ENCODE assay signal across 16 cellular contexts in the genomic region with DNA sequence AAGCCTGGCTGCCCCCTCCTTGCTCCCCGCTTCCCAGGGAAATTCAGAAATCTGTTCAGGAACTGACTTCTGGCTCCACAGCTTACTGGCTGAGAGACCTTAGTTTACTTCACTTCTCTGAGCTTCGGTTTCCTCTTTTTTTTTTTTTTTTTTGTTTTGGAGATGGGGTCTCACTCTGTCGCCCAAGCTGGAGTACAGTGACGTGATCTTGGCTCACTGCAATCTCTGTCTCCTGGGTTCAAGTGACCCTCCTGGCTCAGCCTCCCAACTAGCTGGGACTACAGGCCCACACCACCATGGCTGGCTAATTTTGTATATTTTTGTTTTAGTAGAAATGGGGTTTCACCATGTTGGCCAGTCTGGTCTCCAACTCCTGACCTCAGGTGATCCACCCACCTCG. TPM values are rescaled to one million over a fixed set of nuclear protein-coding genes. Genes with fewer than 3 reads are reported as not detected.
DNase-seq lines count a peak whose midpoint lies in the region; ATAC-seq, FAIRE-seq and TF ChIP-seq lines count a peak whose summit lies in the region.
"Had no signal": no experiment of that assay in that cellular context is flagged by ENCODE, and none has a peak within 500 bp of the region (broad histone marks: within the 10 kb centered on the region; RNA-seq: fewer than 3 reads in every experiment).

No MANE protein-coding gene starts in this region.

- H3K4me3 ChIP-seq in HepG2 (replicated peaks in 1 of 3; ENCODE audit: insufficient read depth in 1 of 3, low read depth in 2 of 3, low read length in 3 of 3), result peak overlapping the region in 1 of 3 experiments; percentile 74; a peak in 1 of 6 replicates
- H3K4me3 ChIP-seq in right lobe of liver, result no peak overlapping the region
- H3K4me3 ChIP-seq in esophagus squamous epithelium, result no peak overlapping the region
- H3K4me3 ChIP-seq in neural progenitor cell, result peak overlapping the region; percentile 33
- H3K4me3 ChIP-seq: A549 had no signal

- H3K4me1 Mint-ChIP-seq in neural progenitor cell, result peaks cover 60% of the 10 kb centered on the region

- TF ChIP-seq CTCF in HepG2 (CRISPR knock-in tag; IDR thresholded peaks at IDR 0.05) (no peak), right lobe of liver (IDR thresholded peaks at IDR 0.05) (no peak), esophagus squamous epithelium (IDR thresholded peaks at IDR 0.05) (no peak), neural progenitor cell (IDR thresholded peaks at IDR 0.05) (no peak)

- peaks cover 54% of the 10 kb centered on the region for H3F3A ChIP-seq in neural progenitor cell (ENCODE audit: low read depth)

- H3K27ac ChIP-seq in HepG2 (ENCODE audit: extremely low read length, insufficient read depth, low read length), result peak overlapping the region; percentile 92
- H3K27ac ChIP-seq in right lobe of liver, result no peak overlapping the region
- peak overlapping the region; percentile 75 to 85 (median 82) for H3K27ac ChIP-seq in esophagus squamous epithelium
- peak overlapping the region; percentile 94 for H3K27ac ChIP-seq in neural progenitor cell
- H3K27ac ChIP-seq: A549 had no signal

- H3K9me3 ChIP-seq in HepG2 (ENCODE audit: low read length) (no peaks in the 10 kb centered on the region), right lobe of liver (no peaks in the 10 kb centered on the region), esophagus squamous epithelium (no peaks in the 10 kb centered on the region), neural progenitor cell (ENCODE audit: low read depth) (no peaks in the 10 kb centered on the region)
- H3K9me3 ChIP-seq: A549 had no signal

- H3K36me3 ChIP-seq in HepG2 (replicated peaks in 1 of 2; ENCODE audit: control insufficient read depth in 1 of 2, insufficient read depth in 2 of 2, low read length in 2 of 2) (no peaks in the 10 kb centered on the region), right lobe of liver (no peaks in the 10 kb centered on the region), esophagus squamous epithelium (no peaks in the 10 kb centered on the region), neural progenitor cell (no peaks in the 10 kb centered on the region)

- ATAC-seq in HepG2 (no peak), right lobe of liver (no peak), GM19324 (IDR thresholded peaks at IDR 0.05; ENCODE audit: low FRiP score, unreplicated experiment) (no peak)
- ATAC-seq: A549; activated CD8-positive, alpha-beta T cell treated with anti-CD3 and anti-CD28 coated beads for 36 hours; left lobe of liver; naive thymus-derived CD4-positive, alpha-beta T cell had no signal

- H3K36me3 Mint-ChIP-seq in neural progenitor cell, result peaks cover 2% of the 10 kb centered on the region
- H3K36me3 Mint-ChIP-seq: naive thymus-derived CD4-positive, alpha-beta T cell had no signal

- peaks cover 2% of the 10 kb centered on the region for H3K27me3 Mint-ChIP-seq in neural progenitor cell (ENCODE audit: insufficient read depth, low read depth)
- H3K27me3 Mint-ChIP-seq: activated CD8-positive, alpha-beta T cell treated with anti-CD3 and anti-CD28 coated beads for 36 hours had no signal

- BruUV-seq in HepG2 (replicated peaks; lab: Mats Ljungman, UMichigan), result no TSS peak

- DNase-seq in HepG2 (ENCODE audit: low spot score) (no peak), right lobe of liver (no peak), esophagus squamous epithelium (lab: John Stamatoyannopoulos, UW) (no peak), neural progenitor cell (ENCODE audit: low spot score) (no peak), NCI-H345 (lab: John Stamatoyannopoulos, UW) (no peak), AG08395 (ENCODE audit: low spot score) (no peak)
- DNase-seq in activated CD4-positive, alpha-beta T cell treated with anti-CD3 and anti-CD28 coated beads, Interleukin-2, amount 50 U/mL, for 4 hours, result no peak
- DNase-seq: activated CD8-positive, alpha-beta T cell treated with anti-CD3 and anti-CD28 coated beads for 36 hours; naive thymus-derived CD4-positive, alpha-beta T cell; NCI-H187; NCI-H524; substantia nigra had no signal

- peak overlapping the region; percentile 91 for H3K4me2 ChIP-seq in HepG2 (ENCODE audit: low read depth, low read length)
- H3K4me2 ChIP-seq in neural progenitor cell, result peak overlapping the region; percentile 74
- H3K4me2 ChIP-seq: A549 had no signal

- H3K79me2 ChIP-seq in HepG2 (ENCODE audit: insufficient read depth, low read length) (peaks cover 83% of the 10 kb centered on the region), neural progenitor cell (ENCODE audit: low read depth) (peaks cover 97% of the 10 kb centered on the region)

- no peak for FAIRE-seq in HepG2 (lab: Jason Lieb, UNC)
- FAIRE-seq: A549, colon had no signal

- H2AFZ ChIP-seq in HepG2 (ENCODE audit: low read length) (no peak overlapping the region), neural progenitor cell (replicated peaks) (no peak overlapping the region)

- H3K4me1 ChIP-seq in HepG2 (ENCODE audit: insufficient read depth, low read length) (peaks cover 94% of the 10 kb centered on the region), right lobe of liver (no peaks in the 10 kb centered on the region), esophagus squamous epithelium (peaks cover 21 to 99% (median 53%) of the 10 kb centered on the region in 3 donors), neural progenitor cell (peaks cover 52% of the 10 kb centered on the region)
- H3K4me1 ChIP-seq: A549 had no signal

- H3K9ac ChIP-seq in HepG2 (ENCODE audit: insufficient read depth, low read depth, low read length), result peak overlapping the region; percentile 81
- no peak overlapping the region for H3K9ac ChIP-seq in neural progenitor cell

- no peak overlapping the region for H3K4me3 Mint-ChIP-seq in neural progenitor cell
- H3K4me3 Mint-ChIP-seq: activated CD8-positive, alpha-beta T cell treated with anti-CD3 and anti-CD28 coated beads for 36 hours; naive thymus-derived CD4-positive, alpha-beta T cell had no signal

- POLR2A ChIA-PET in HepG2 (lab: Yijun Ruan, JAX), result interaction anchor here (1.5 to 5.5 kb wide), 8 partner anchors 14 to 112 kb away, joined by 3 to 67 read pairs (median 7); partner anchors contain the start of genes CUL7, KLC4, MRPL2 and PEX6

- in situ Hi-C loops in HepG2 (cut with HindIII; ENCODE audit: extremely low pct_ligation_motif_present, low pct_unique_long_range_greater_than_20kb), result no loop called here

- no peak for TF ChIP-seq EP300 in HepG2 (IDR thresholded peaks at IDR 0.05; ENCODE audit: low read depth in 2 of 2, low read length in 2 of 2)
- no peak for TF ChIP-seq EP300 in HepG2 (CRISPR knock-in tag; IDR thresholded peaks at IDR 0.05; ENCODE audit: borderline replicate concordance)

- H3K27me3 ChIP-seq in HepG2 (ENCODE audit: control insufficient read depth in 1 of 2, insufficient read depth in 2 of 2, low read length in 2 of 2), result no peaks in the 10 kb centered on the region
- H3K27me3 ChIP-seq in right lobe of liver, result no peaks in the 10 kb centered on the region
- H3K27me3 ChIP-seq in esophagus squamous epithelium, result no peaks in the 10 kb centered on the region
- no peaks in the 10 kb centered on the region for H3K27me3 ChIP-seq in neural progenitor cell

- no peaks in the 10 kb centered on the region for H4K20me1 ChIP-seq in HepG2 (ENCODE audit: insufficient read depth, low read length)
- H4K20me1 ChIP-seq in neural progenitor cell (ENCODE audit: low read depth), result peaks cover 55% of the 10 kb centered on the region

- CTCF ChIA-PET in HepG2 (lab: Yijun Ruan, JAX; ENCODE audit: low intra/inter-chr PET ratio, low total read pairs), result no interaction called here

- TF ChIP-seq POLR2A in HepG2 (IDR thresholded peaks at IDR 0.05; ENCODE audit: insufficient read depth in 1 of 2, low read depth in 2 of 2, low read length in 2 of 2) (no peak), right lobe of liver (IDR thresholded peaks at IDR 0.05) (no peak), esophagus squamous epithelium (IDR thresholded peaks at IDR 0.05) (no peak)

- H3K9me3 Mint-ChIP-seq in neural progenitor cell, result no peaks in the 10 kb centered on the region
- H3K9me3 Mint-ChIP-seq: activated CD8-positive, alpha-beta T cell treated with anti-CD3 and anti-CD28 coated beads for 36 hours; naive thymus-derived CD4-positive, alpha-beta T cell had no signal

- no peak for TF ChIP-seq RAD21 in HepG2 (CRISPR knock-in tag; IDR thresholded peaks at IDR 0.05)

- intact Hi-C loops in HepG2 (cut with micrococcal nuclease; ENCODE audit: unreplicated experiment) (no loop called here), right lobe of liver (cut with DNase I) (no loop called here), esophagus squamous epithelium (cut with DNase I) (no loop called here)

- 81% methylated on average over 5 of the region's 5 CpGs for WGBS in HepG2 (ENCODE audit: low lambda C conversion rate)
- 71% methylated on average over 4 of the region's 5 CpGs for WGBS in right lobe of liver (ENCODE audit: insufficient coverage, low coverage, low lambda C conversion rate, missing lambda C conversion rate)
- 74 to 86% methylated on average over 5 of the region's 5 CpGs for WGBS in esophagus squamous epithelium, 2 donors

- no peak overlapping the region for H3K27ac Mint-ChIP-seq in neural progenitor cell
- H3K27ac Mint-ChIP-seq: activated CD8-positive, alpha-beta T cell treated with anti-CD3 and anti-CD28 coated beads for 36 hours; naive thymus-derived CD4-positive, alpha-beta T cell had no signal

RNA-seq across cellular contexts. Expression of gene PTK7, which starts 14.9 kb away (rescaled TPM):
- total RNA-seq in HepG2 (2016; rRNA removed; fragmentation: Illumina TruSeq; extraction: Trizol) (48.5 and 99.8 TPM in 2 replicates), right lobe of liver (1 to 10 TPM in 3 of 6 experiments, under 1 TPM in 3; 0.55 to 1.8 (median 0.99) TPM), esophagus squamous epithelium (10 to 100 TPM; 30.6 to 44.1 (median 36.7) TPM), neural progenitor cell (ENCODE audit: low replicate concordance) (68.0 and 155 TPM in 2 replicates)
- 16.1 and 17.5 TPM in 2 replicates for total RNA-seq in HepG2 (2016; cell fraction: cytosol; rRNA removed; fragmentation: Illumina TruSeq; extraction: Trizol; ENCODE audit: low read depth)
- 42.2 and 99.6 TPM in 2 replicates for total RNA-seq in HepG2 (2016; cell fraction: insoluble cytoplasmic fraction; rRNA removed; fragmentation: Illumina TruSeq; extraction: Trizol)
- 29.0 and 31.7 TPM in 2 replicates for total RNA-seq in HepG2 (2016; cell fraction: membrane; rRNA removed; fragmentation: Illumina TruSeq; extraction: Trizol)
- total RNA-seq in HepG2 (2016; cell fraction: nucleus; rRNA removed; fragmentation: Illumina TruSeq; extraction: Trizol), result 111 and 135 TPM in 2 replicates
- polyA plus RNA-seq in HepG2 (2011; rRNA removed), result 98.5 and 116 TPM in 2 replicates
- 75.5 and 97.3 TPM in 2 replicates for polyA plus RNA-seq in HepG2 (2011; cell fraction: cytosol; rRNA removed)
- 240 and 289 TPM in 2 replicates for polyA plus RNA-seq in HepG2 (2011; cell fraction: nucleus; rRNA removed)
- polyA plus RNA-seq in HepG2 (2012), result 93.9 and 95.7 TPM in 2 replicates
- 6.8 and 7.3 TPM in 2 replicates for polyA plus RNA-seq in HepG2 (2016; cell fraction: cytosol; fragmentation: Illumina TruSeq; extraction: Trizol; ENCODE audit: low read depth)
- polyA plus RNA-seq in HepG2 (2016; cell fraction: insoluble cytoplasmic fraction; fragmentation: Illumina TruSeq; extraction: Trizol; ENCODE audit: low read depth), result 34.4 and 38.1 TPM in 2 replicates
- polyA plus RNA-seq in HepG2 (2016; cell fraction: membrane; fragmentation: Illumina TruSeq; extraction: Trizol; ENCODE audit: low read depth), result 12.8 and 15.4 TPM in 2 replicates
- 220 and 224 TPM in 2 replicates for polyA plus RNA-seq in HepG2 (2016; cell fraction: nucleus; fragmentation: Illumina TruSeq; extraction: Trizol; ENCODE audit: insufficient read depth, low read depth)
- 0.19 and 231 TPM in 2 replicates for polyA minus RNA-seq in HepG2 (2011; rRNA and poly(A)+ RNA removed; ENCODE audit: low replicate concordance)
- 83.9 and 88.1 TPM in 2 replicates for polyA minus RNA-seq in HepG2 (2011; cell fraction: cytosol; rRNA and poly(A)+ RNA removed)
- 66.0 and 71.1 TPM in 2 replicates for polyA minus RNA-seq in HepG2 (2011; cell fraction: nucleus; rRNA and poly(A)+ RNA removed)

RNA-seq across cellular contexts. Expression of gene KLC4, which starts 31.6 kb away (rescaled TPM):
- total RNA-seq in HepG2 (2016; rRNA removed; fragmentation: Illumina TruSeq; extraction: Trizol) (45.4 and 45.8 TPM in 2 replicates), right lobe of liver (100 to 1,000 TPM in 1 of 6 experiments, 10 to 100 TPM in 5; 45.8 to 134 (median 65.0) TPM), esophagus squamous epithelium (10 to 100 TPM in 2 of 4 donors, 1 to 10 TPM in 2; 4.5 to 15.8 (median 9.4) TPM), neural progenitor cell (ENCODE audit: low replicate concordance) (12.6 and 28.2 TPM in 2 replicates)
- 8.5 and 8.8 TPM in 2 replicates for total RNA-seq in HepG2 (2016; cell fraction: cytosol; rRNA removed; fragmentation: Illumina TruSeq; extraction: Trizol; ENCODE audit: low read depth)
- total RNA-seq in HepG2 (2016; cell fraction: insoluble cytoplasmic fraction; rRNA removed; fragmentation: Illumina TruSeq; extraction: Trizol), result 47.2 and 51.0 TPM in 2 replicates
- 13.3 and 15.2 TPM in 2 replicates for total RNA-seq in HepG2 (2016; cell fraction: membrane; rRNA removed; fragmentation: Illumina TruSeq; extraction: Trizol)
- 35.8 and 40.4 TPM in 2 replicates for total RNA-seq in HepG2 (2016; cell fraction: nucleus; rRNA removed; fragmentation: Illumina TruSeq; extraction: Trizol)
- 70.4 and 89.4 TPM in 2 replicates for polyA plus RNA-seq in HepG2 (2011; rRNA removed)
- polyA plus RNA-seq in HepG2 (2011; cell fraction: cytosol; rRNA removed), result 29.9 and 38.2 TPM in 2 replicates
- 249 and 270 TPM in 2 replicates for polyA plus RNA-seq in HepG2 (2011; cell fraction: nucleus; rRNA removed)
- polyA plus RNA-seq in HepG2 (2012), result 56.0 and 58.1 TPM in 2 replicates
- polyA plus RNA-seq in HepG2 (2016; cell fraction: cytosol; fragmentation: Illumina TruSeq; extraction: Trizol; ENCODE audit: low read depth), result 4.5 and 5.4 TPM in 2 replicates
- 32.7 and 33.8 TPM in 2 replicates for polyA plus RNA-seq in HepG2 (2016; cell fraction: insoluble cytoplasmic fraction; fragmentation: Illumina TruSeq; extraction: Trizol; ENCODE audit: low read depth)
- 6.9 and 7.6 TPM in 2 replicates for polyA plus RNA-seq in HepG2 (2016; cell fraction: membrane; fragmentation: Illumina TruSeq; extraction: Trizol; ENCODE audit: low read depth)
- polyA plus RNA-seq in HepG2 (2016; cell fraction: nucleus; fragmentation: Illumina TruSeq; extraction: Trizol; ENCODE audit: insufficient read depth, low read depth), result 72.9 and 91.6 TPM in 2 replicates
- 12.0 and 88.9 TPM in 2 replicates for polyA minus RNA-seq in HepG2 (2011; rRNA and poly(A)+ RNA removed; ENCODE audit: low replicate concordance)
- 22.5 and 32.4 TPM in 2 replicates for polyA minus RNA-seq in HepG2 (2011; cell fraction: cytosol; rRNA and poly(A)+ RNA removed)
- 64.2 and 74.3 TPM in 2 replicates for polyA minus RNA-seq in HepG2 (2011; cell fraction: nucleus; rRNA and poly(A)+ RNA removed)

RNA-seq across cellular contexts. Expression of gene MRPL2, which starts 31.8 kb away (rescaled TPM):
- 56.1 and 56.8 TPM in 2 replicates for total RNA-seq in HepG2 (2016; rRNA removed; fragmentation: Illumina TruSeq; extraction: Trizol)
- 24.7 and 25.2 TPM in 2 replicates for total RNA-seq in HepG2 (2016; cell fraction: cytosol; rRNA removed; fragmentation: Illumina TruSeq; extraction: Trizol; ENCODE audit: low read depth)
- 45.8 and 58.5 TPM in 2 replicates for total RNA-seq in HepG2 (2016; cell fraction: insoluble cytoplasmic fraction; rRNA removed; fragmentation: Illumina TruSeq; extraction: Trizol)
- 19.8 and 24.7 TPM in 2 replicates for total RNA-seq in HepG2 (2016; cell fraction: membrane; rRNA removed; fragmentation: Illumina TruSeq; extraction: Trizol)
- total RNA-seq in HepG2 (2016; cell fraction: nucleus; rRNA removed; fragmentation: Illumina TruSeq; extraction: Trizol), result 29.3 and 31.1 TPM in 2 replicates
- polyA plus RNA-seq in HepG2 (2011; rRNA removed), result 65.6 and 69.9 TPM in 2 replicates
- polyA plus RNA-seq in HepG2 (2011; cell fraction: cytosol; rRNA removed), result 54.5 and 71.8 TPM in 2 replicates
- polyA plus RNA-seq in HepG2 (2011; cell fraction: nucleus; rRNA removed), result 75.8 and 91.0 TPM in 2 replicates
- polyA plus RNA-seq in HepG2 (2012), result 95.2 and 116 TPM in 2 replicates
- polyA plus RNA-seq in HepG2 (2016; cell fraction: cytosol; fragmentation: Illumina TruSeq; extraction: Trizol; ENCODE audit: low read depth), result 24.0 and 25.5 TPM in 2 replicates
- polyA plus RNA-seq in HepG2 (2016; cell fraction: insoluble cytoplasmic fraction; fragmentation: Illumina TruSeq; extraction: Trizol; ENCODE audit: low read depth), result 88.5 and 104 TPM in 2 replicates
- 24.2 and 27.0 TPM in 2 replicates for polyA plus RNA-seq in HepG2 (2016; cell fraction: membrane; fragmentation: Illumina TruSeq; extraction: Trizol; ENCODE audit: low read depth)
- 91.3 and 95.0 TPM in 2 replicates for polyA plus RNA-seq in HepG2 (2016; cell fraction: nucleus; fragmentation: Illumina TruSeq; extraction: Trizol; ENCODE audit: insufficient read depth, low read depth)
- polyA minus RNA-seq in HepG2 (2011; rRNA and poly(A)+ RNA removed; ENCODE audit: low replicate concordance), result 45.8 and 60.7 TPM in 2 replicates
- polyA minus RNA-seq in HepG2 (2011; cell fraction: cytosol; rRNA and poly(A)+ RNA removed), result 30.5 and 54.2 TPM in 2 replicates
- 18.3 and 19.6 TPM in 2 replicates for polyA minus RNA-seq in HepG2 (2011; cell fraction: nucleus; rRNA and poly(A)+ RNA removed)
- total RNA-seq in right lobe of liver, result 10 to 100 TPM; 41.6 to 63.1 (median 60.4) TPM
- 10 to 100 TPM; 23.3 to 29.1 (median 24.5) TPM for total RNA-seq in esophagus squamous epithelium
- total RNA-seq in neural progenitor cell (ENCODE audit: low replicate concordance), result 20.7 and 31.7 TPM in 2 replicates

RNA-seq across cellular contexts. Expression of gene CUL7, which starts 37.4 kb away (rescaled TPM):
- total RNA-seq in HepG2 (2016; rRNA removed; fragmentation: Illumina TruSeq; extraction: Trizol), result 30.7 and 32.0 TPM in 2 replicates
- 1.6 and 2.2 TPM in 2 replicates for total RNA-seq in HepG2 (2016; cell fraction: cytosol; rRNA removed; fragmentation: Illumina TruSeq; extraction: Trizol; ENCODE audit: low read depth)
- 27.3 and 31.2 TPM in 2 replicates for total RNA-seq in HepG2 (2016; cell fraction: insoluble cytoplasmic fraction; rRNA removed; fragmentation: Illumina TruSeq; extraction: Trizol)
- 5.8 and 6.7 TPM in 2 replicates for total RNA-seq in HepG2 (2016; cell fraction: membrane; rRNA removed; fragmentation: Illumina TruSeq; extraction: Trizol)
- total RNA-seq in HepG2 (2016; cell fraction: nucleus; rRNA removed; fragmentation: Illumina TruSeq; extraction: Trizol), result 34.6 and 35.9 TPM in 2 replicates
- polyA plus RNA-seq in HepG2 (2011; rRNA removed), result 60.7 and 79.4 TPM in 2 replicates
- 38.0 and 49.6 TPM in 2 replicates for polyA plus RNA-seq in HepG2 (2011; cell fraction: cytosol; rRNA removed)
- 221 and 265 TPM in 2 replicates for polyA plus RNA-seq in HepG2 (2011; cell fraction: nucleus; rRNA removed)
- 36.5 and 41.4 TPM in 2 replicates for polyA plus RNA-seq in HepG2 (2012)
- polyA plus RNA-seq in HepG2 (2016; cell fraction: cytosol; fragmentation: Illumina TruSeq; extraction: Trizol; ENCODE audit: low read depth), result 1.1 and 1.4 TPM in 2 replicates
- 16.9 and 21.5 TPM in 2 replicates for polyA plus RNA-seq in HepG2 (2016; cell fraction: insoluble cytoplasmic fraction; fragmentation: Illumina TruSeq; extraction: Trizol; ENCODE audit: low read depth)
- polyA plus RNA-seq in HepG2 (2016; cell fraction: membrane; fragmentation: Illumina TruSeq; extraction: Trizol; ENCODE audit: low read depth), result 2.2 and 2.7 TPM in 2 replicates
- polyA plus RNA-seq in HepG2 (2016; cell fraction: nucleus; fragmentation: Illumina TruSeq; extraction: Trizol; ENCODE audit: insufficient read depth, low read depth), result 63.7 and 70.4 TPM in 2 replicates
- 14.4 and 143 TPM in 2 replicates for polyA minus RNA-seq in HepG2 (2011; rRNA and poly(A)+ RNA removed; ENCODE audit: low replicate concordance)
- polyA minus RNA-seq in HepG2 (2011; cell fraction: cytosol; rRNA and poly(A)+ RNA removed), result 44.5 and 45.5 TPM in 2 replicates
- polyA minus RNA-seq in HepG2 (2011; cell fraction: nucleus; rRNA and poly(A)+ RNA removed), result 65.0 and 67.0 TPM in 2 replicates
- 10 to 100 TPM in 1 of 6 experiments, 1 to 10 TPM in 5; 6.5 to 12.7 (median 8.8) TPM for total RNA-seq in right lobe of liver
- total RNA-seq in esophagus squamous epithelium, result 10 to 100 TPM in 1 of 4 donors, 1 to 10 TPM in 3; 6.5 to 10.8 (median 8.0) TPM
- 23.1 and 43.7 TPM in 2 replicates for total RNA-seq in neural progenitor cell (ENCODE audit: low replicate concordance)

Comparison
In these comparisons a context has a peak if more than half of its experiments do, and no peak if none do; other contexts are left out.
1. H3K27ac ChIP-seq: peak in HepG2 (single experiment), esophagus squamous epithelium (4 of 4) and neural progenitor cell (single experiment); none in right lobe of liver (0 of 3).
2. RNA of gene PTK7, which starts 14.9 kb away (total RNA-seq): 16.1 to 135 TPM in HepG2, 68.0 to 155 TPM in neural progenitor cell and 30.6 to 44.1 TPM in esophagus squamous epithelium; 0.55 to 1.8 TPM in right lobe of liver; every median in the first group is over 4 times any median in the second.